Comparison of ENCODE assay signal across 8 cellular contexts in the genomic region with DNA sequence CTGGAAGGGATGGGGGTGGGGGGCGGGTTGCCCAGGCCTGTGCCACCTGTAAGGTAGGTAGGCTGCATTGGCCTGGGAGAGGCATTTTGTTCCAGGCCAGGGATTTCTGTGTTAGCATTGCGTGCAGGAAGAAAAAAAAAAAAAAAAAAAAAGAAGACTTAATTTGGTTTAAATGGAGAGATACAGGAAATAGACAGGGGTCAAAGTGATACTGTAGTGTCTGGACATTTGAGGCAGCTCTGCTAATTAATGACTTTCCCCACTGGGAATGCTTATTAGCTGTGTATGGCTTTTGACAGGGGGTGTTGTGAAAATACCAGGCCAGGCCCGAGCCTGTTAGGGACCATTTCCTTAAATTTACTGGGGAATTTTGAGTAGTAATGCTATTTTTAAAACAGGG. TPM values are rescaled to one million over a fixed set of nuclear protein-coding genes. Genes with fewer than 3 reads are reported as not detected.
A peak's percentile ranks its signal among the peaks of the same experiment; 100 is the strongest.
DNase-seq lines count a peak whose midpoint lies in the region; ATAC-seq and TF ChIP-seq lines count a peak whose summit lies in the region.

No MANE protein-coding gene starts in this region.

- TF ChIP-seq POLR2A in adrenal gland (IDR thresholded peaks at IDR 0.05), result no peak

- peaks cover 8% of the 10 kb centered on the region for H3K27me3 ChIP-seq in cardiac muscle cell
- H3K27me3 ChIP-seq in adrenal gland, result no peaks in the 10 kb centered on the region
- H3K27me3 ChIP-seq in lower lobe of right lung (ENCODE audit: low read depth), result no peaks in the 10 kb centered on the region
- H3K27me3 ChIP-seq in upper lobe of right lung, result no peaks in the 10 kb centered on the region

- H3K27ac ChIP-seq in cardiac muscle cell (peak overlapping the region; percentile 100), adrenal gland (peak overlapping the region in 3 of 5 donors; percentile 86 to 95 (median 93)), lower lobe of right lung (peak overlapping the region; percentile 92), upper lobe of right lung (peak overlapping the region; percentile 92)

- TF ChIP-seq CTCF in cardiac muscle cell (IDR thresholded peaks at IDR 0.05; ENCODE audit: low read depth, low read length) (no peak), adrenal gland (IDR thresholded peaks at IDR 0.05) (no peak), lower lobe of right lung (IDR thresholded peaks at IDR 0.05) (no peak), upper lobe of right lung (IDR thresholded peaks at IDR 0.05) (no peak)

- H3K36me3 ChIP-seq in cardiac muscle cell, result no peaks in the 10 kb centered on the region
- no peaks in the 10 kb centered on the region for H3K36me3 ChIP-seq in adrenal gland (replicated peaks in 1 of 2)
- H3K36me3 ChIP-seq in lower lobe of right lung, result no peaks in the 10 kb centered on the region
- H3K36me3 ChIP-seq in upper lobe of right lung, result no peaks in the 10 kb centered on the region

- ATAC-seq in Right ventricle myocardium superior (ENCODE audit: poor library complexity), result no peak
- no peak for ATAC-seq in lower lobe of right lung
- no peak for ATAC-seq in upper lobe of right lung

- 0 to 2% (median 2%) methylated on average over 3 of the region's 3 CpGs for WGBS in adrenal gland, 4 donors

- H3K4me3 ChIP-seq in cardiac muscle cell (peak overlapping the region; percentile 89), adrenal gland (peak overlapping the region in 3 of 4 donors; percentile 81 to 99 (median 88)), lower lobe of right lung (peak overlapping the region; percentile 70), upper lobe of right lung (peak overlapping the region; percentile 70)

- intact Hi-C loops in Right ventricle myocardium superior (cut with DNase I), result no loop called here
- intact Hi-C loops in adrenal gland (cut with DNase I), result loop anchor here in 1 of 2 donors (10.0 kb wide), 1 partner anchor 93 kb away; no protein-coding TSS in a partner anchor
- intact Hi-C loops in lower lobe of right lung (cut with DNase I), result no loop called here
- intact Hi-C loops in upper lobe of right lung (cut with DNase I), result no loop called here

- DNase-seq in cardiac muscle cell (ENCODE audit: low read depth in 1 of 2, low spot score in 1 of 2) (peak in 1 of 2 donors; percentile 3), Right ventricle myocardium superior (no peak), adrenal gland (no peak), lower lobe of right lung (no peak), upper lobe of right lung (no peak), COLO668 (lab: John Stamatoyannopoulos, UW; ENCODE audit: unreplicated experiment) (no peak), hypothalamus (lab: John Stamatoyannopoulos, UW) (no peak), anterior cingulate cortex (lab: John Stamatoyannopoulos, UW) (no peak)

- H3K4me1 ChIP-seq in cardiac muscle cell (ENCODE audit: low read depth), result peaks cover 2% of the 10 kb centered on the region
- H3K4me1 ChIP-seq in adrenal gland (replicated peaks in 1 of 2), result peaks cover 12 to 39% of the 10 kb centered on the region in 2 donors
- peaks cover 37% of the 10 kb centered on the region for H3K4me1 ChIP-seq in lower lobe of right lung
- peaks cover 27% of the 10 kb centered on the region for H3K4me1 ChIP-seq in upper lobe of right lung

- H3K9me3 ChIP-seq in cardiac muscle cell (ENCODE audit: low read depth), result no peaks in the 10 kb centered on the region
- no peaks in the 10 kb centered on the region for H3K9me3 ChIP-seq in adrenal gland (replicated peaks in 1 of 3)
- no peaks in the 10 kb centered on the region for H3K9me3 ChIP-seq in lower lobe of right lung
- H3K9me3 ChIP-seq in upper lobe of right lung, result no peaks in the 10 kb centered on the region

RNA-seq across cellular contexts. Expression of a gene that starts 0.9 kb away (rescaled TPM):
- total RNA-seq in cardiac muscle cell (43.4 and 56.5 TPM in 2 replicates), Right ventricle myocardium superior (29.6 TPM), adrenal gland (10 to 100 TPM; 23.3 to 37.8 (median 34.3) TPM), lower lobe of right lung (33.0 TPM), upper lobe of right lung (36.5 TPM)
- polyA plus RNA-seq in cardiac muscle cell (65.2 and 76.9 TPM in 2 replicates), adrenal gland (10 to 100 TPM; 12.5 to 30.5 (median 12.5) TPM)

RNA-seq across cellular contexts. Expression of a gene that starts 24.3 kb away (rescaled TPM):
- 10.7 TPM in 2 replicates for total RNA-seq in cardiac muscle cell
- 9.9 and 13.6 TPM in 2 replicates for polyA plus RNA-seq in cardiac muscle cell
- total RNA-seq in Right ventricle myocardium superior, result 4.0 TPM
- 1 to 10 TPM; 3.4 to 9.2 (median 5.5) TPM for total RNA-seq in adrenal gland
- polyA plus RNA-seq in adrenal gland, result 10 to 100 TPM in 2 of 3 donors, 1 to 10 TPM in 1; 4.9 to 17.5 (median 10.1) TPM
- 7.2 TPM for total RNA-seq in lower lobe of right lung
- total RNA-seq in upper lobe of right lung, result 5.2 TPM
